7 cellular contexts compared by ENCODE assay signal in the genomic region with DNA sequence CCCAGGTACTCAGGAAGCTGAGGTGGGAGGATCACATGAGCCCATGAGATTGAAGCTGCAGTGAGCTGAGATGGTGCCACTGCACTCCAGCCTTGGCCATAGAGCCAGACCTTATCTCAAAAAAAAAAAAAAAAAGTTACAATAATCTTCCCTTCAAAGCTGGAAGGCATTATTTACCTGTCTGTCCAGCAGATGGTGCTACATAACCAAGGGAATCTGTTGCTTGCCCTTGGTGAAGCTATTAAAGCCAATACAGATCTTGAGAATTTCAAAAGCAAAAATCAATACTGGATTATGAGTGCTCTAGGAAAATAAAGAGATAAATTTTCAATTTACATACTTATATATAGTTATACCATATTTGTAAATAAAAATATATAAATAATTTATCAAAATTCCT. TPM values are rescaled to one million over a fixed set of nuclear protein-coding genes. Genes with fewer than 3 reads are reported as not detected.
A peak's percentile ranks its signal among the peaks of the same experiment; 100 is the strongest.
DNase-seq lines count a peak whose midpoint lies in the region; ATAC-seq lines count a peak whose summit lies in the region.

No MANE protein-coding gene starts in this region.

- H3K36me3 ChIP-seq in Karpas-422 (ENCODE audit: insufficient read depth, low read length): peaks cover 14% of the 10 kb centered on the region; the same call in 1 of the 2 replicates
- peaks cover 9% of the 10 kb centered on the region for H3K36me3 ChIP-seq in mesendoderm (ENCODE audit: control insufficient read depth, insufficient read depth, low read length)

- ATAC-seq in GM19455 (IDR thresholded peaks at IDR 0.05; ENCODE audit: unreplicated experiment) (peak; percentile 70), HG02840 (IDR thresholded peaks at IDR 0.05; ENCODE audit: low FRiP score, unreplicated experiment) (no peak)

- no peak overlapping the region for H2BK5ac ChIP-seq in mesendoderm (ENCODE audit: low read length)

- H2BK120ac ChIP-seq in mesendoderm (ENCODE audit: low read depth, low read length): no peak overlapping the region

- H3K9me2 ChIP-seq in Karpas-422 (replicated peaks; ENCODE audit: insufficient read depth, low read length): no peaks in the 10 kb centered on the region

- H3K4ac ChIP-seq in mesendoderm (ENCODE audit: low read depth, low read length): no peak overlapping the region

- no peak overlapping the region for H4K5ac ChIP-seq in mesendoderm (ENCODE audit: low read length)

- no peak overlapping the region for H3K4me2 ChIP-seq in Karpas-422 (ENCODE audit: low read depth, low read length, poor library complexity, severe bottlenecking)
- no peak overlapping the region for H3K4me2 ChIP-seq in mesendoderm (ENCODE audit: low read length)

- no peaks in the 10 kb centered on the region for H3K9me3 ChIP-seq in Karpas-422 (ENCODE audit: low read length)

- no peak overlapping the region for H3K4me3 ChIP-seq in Karpas-422 (ENCODE audit: low read length)
- no peak overlapping the region for H3K4me3 ChIP-seq in mesendoderm (ENCODE audit: low read length)

- no peak overlapping the region for H3K56ac ChIP-seq in mesendoderm (ENCODE audit: low read length)

- DNase-seq in DMS53 treated with DMSO at 0.1 percent for 48 hours (lab: John Stamatoyannopoulos, UW; ENCODE audit: unreplicated experiment) (peak; percentile 31), Karpas-422 (peak; percentile 87), T-helper 1 cell (peak in 3 of 5 donors; percentile 17 to 50 (median 20)), mesendoderm (peak; percentile 78)
- peak; percentile 27 for DNase-seq in effector CD4-positive, alpha-beta T cell

- no peak overlapping the region for H2AK5ac ChIP-seq in mesendoderm (ENCODE audit: low read length)

- no peaks in the 10 kb centered on the region for H4K20me1 ChIP-seq in Karpas-422 (ENCODE audit: insufficient read depth, low read depth, low read length)

- peaks cover 17% of the 10 kb centered on the region for H3K79me2 ChIP-seq in Karpas-422 (ENCODE audit: low read length)
- H3K79me2 ChIP-seq in mesendoderm (ENCODE audit: control insufficient read depth, insufficient read depth, low read length): peaks cover 2% of the 10 kb centered on the region

- no peak overlapping the region for H3K23ac ChIP-seq in mesendoderm (ENCODE audit: low read length)

- no peaks in the 10 kb centered on the region for H3K4me1 ChIP-seq in Karpas-422 (ENCODE audit: low read length)
- H3K4me1 ChIP-seq in mesendoderm (ENCODE audit: control insufficient read depth, low read depth, low read length): no peaks in the 10 kb centered on the region

- no peak overlapping the region for H3K18ac ChIP-seq in mesendoderm (ENCODE audit: low read length)

- no peak overlapping the region for H2AFZ ChIP-seq in Karpas-422 (ENCODE audit: low read length)

- no peak overlapping the region for H3K27ac ChIP-seq in Karpas-422 (ENCODE audit: low read length)
- H3K27ac ChIP-seq in mesendoderm (ENCODE audit: low read depth, low read length): no peak overlapping the region

- H3K79me1 ChIP-seq in mesendoderm (ENCODE audit: low read length): peaks cover 2% of the 10 kb centered on the region

- no peak overlapping the region for H3K9ac ChIP-seq in Karpas-422 (ENCODE audit: low read length)
- no peak overlapping the region for H3K9ac ChIP-seq in mesendoderm (ENCODE audit: low read length)

- H2BK15ac ChIP-seq in mesendoderm (replicated peaks; ENCODE audit: low read depth): no peak overlapping the region

- H3K27me3 ChIP-seq in Karpas-422 (ENCODE audit: low read length): no peaks in the 10 kb centered on the region
- no peaks in the 10 kb centered on the region for H3K27me3 ChIP-seq in mesendoderm (ENCODE audit: insufficient read depth, low read length, poor library complexity)

- no peak overlapping the region for H4K8ac ChIP-seq in mesendoderm (ENCODE audit: low read depth, low read length)

RNA-seq across cellular contexts. Expression of gene PKD2, which starts 25.9 kb away (rescaled TPM):
- 17.6 and 20.8 TPM in 2 replicates for total RNA-seq in Karpas-422 (2014; rRNA removed; shearing (Covaris generic); ENCODE audit: low replicate concordance)
- polyA plus RNA-seq in mesendoderm (2013, experiment 1 of 2): 16.6 TPM
- 17.4 TPM for polyA plus RNA-seq in mesendoderm (2013, experiment 2 of 2)

RNA-seq across cellular contexts. Expression of gene SPP1, which starts 57.8 kb away (rescaled TPM):
- not detected in 2 replicates for total RNA-seq in Karpas-422 (2014; rRNA removed; shearing (Covaris generic); ENCODE audit: low replicate concordance)
- 15.4 TPM for polyA plus RNA-seq in mesendoderm (2013, experiment 1 of 2)
- 18.2 TPM for polyA plus RNA-seq in mesendoderm (2013, experiment 2 of 2)

Comparison
In these comparisons a context has a peak if more than half of its experiments do, and no peak if none do; other contexts are left out.
1. DNase-seq: peak in every context shown above with its lines; median percentile 87 in Karpas-422; 78 in mesendoderm; 31 in DMS53 treated with DMSO at 0.1 percent for 48 hours; 27 in effector CD4-positive, alpha-beta T cell; 20 in T-helper 1 cell.